Comparison of ENCODE assay signal across 1 cellular context in genomic region chr9:128636556-128637530, GRCh38.
TF ChIP-seq lines count a peak whose summit lies in the region.

No MANE protein-coding gene starts in this region.

TF ChIP-seq in WTC11, 78 proteins besides CTCF, POLR2A, EP300 and RAD21 (continued from another document):
- TF ChIP-seq, protein P1, sequence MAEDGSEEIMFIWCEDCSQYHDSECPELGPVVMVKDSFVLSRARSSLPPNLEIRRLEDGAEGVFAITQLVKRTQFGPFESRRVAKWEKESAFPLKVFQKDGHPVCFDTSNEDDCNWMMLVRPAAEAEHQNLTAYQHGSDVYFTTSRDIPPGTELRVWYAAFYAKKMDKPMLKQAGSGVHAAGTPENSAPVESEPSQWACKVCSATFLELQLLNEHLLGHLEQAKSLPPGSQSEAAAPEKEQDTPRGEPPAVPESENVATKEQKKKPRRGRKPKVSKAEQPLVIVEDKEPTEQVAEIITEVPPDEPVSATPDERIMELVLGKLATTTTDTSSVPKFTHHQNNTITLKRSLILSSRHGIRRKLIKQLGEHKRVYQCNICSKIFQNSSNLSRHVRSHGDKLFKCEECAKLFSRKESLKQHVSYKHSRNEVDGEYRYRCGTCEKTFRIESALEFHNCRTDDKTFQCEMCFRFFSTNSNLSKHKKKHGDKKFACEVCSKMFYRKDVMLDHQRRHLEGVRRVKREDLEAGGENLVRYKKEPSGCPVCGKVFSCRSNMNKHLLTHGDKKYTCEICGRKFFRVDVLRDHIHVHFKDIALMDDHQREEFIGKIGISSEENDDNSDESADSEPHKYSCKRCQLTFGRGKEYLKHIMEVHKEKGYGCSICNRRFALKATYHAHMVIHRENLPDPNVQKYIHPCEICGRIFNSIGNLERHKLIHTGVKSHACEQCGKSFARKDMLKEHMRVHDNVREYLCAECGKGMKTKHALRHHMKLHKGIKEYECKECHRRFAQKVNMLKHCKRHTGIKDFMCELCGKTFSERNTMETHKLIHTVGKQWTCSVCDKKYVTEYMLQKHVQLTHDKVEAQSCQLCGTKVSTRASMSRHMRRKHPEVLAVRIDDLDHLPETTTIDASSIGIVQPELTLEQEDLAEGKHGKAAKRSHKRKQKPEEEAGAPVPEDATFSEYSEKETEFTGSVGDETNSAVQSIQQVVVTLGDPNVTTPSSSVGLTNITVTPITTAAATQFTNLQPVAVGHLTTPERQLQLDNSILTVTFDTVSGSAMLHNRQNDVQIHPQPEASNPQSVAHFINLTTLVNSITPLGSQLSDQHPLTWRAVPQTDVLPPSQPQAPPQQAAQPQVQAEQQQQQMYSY (CRISPR knock-in tag; IDR thresholded peaks at IDR 0.05), result no peak
- TF ChIP-seq CBFB (CRISPR knock-in tag; IDR thresholded peaks at IDR 0.05; ENCODE audit: low read depth), result no peak
